ENCODE assay signal across 2 cellular contexts in the genomic region with DNA sequence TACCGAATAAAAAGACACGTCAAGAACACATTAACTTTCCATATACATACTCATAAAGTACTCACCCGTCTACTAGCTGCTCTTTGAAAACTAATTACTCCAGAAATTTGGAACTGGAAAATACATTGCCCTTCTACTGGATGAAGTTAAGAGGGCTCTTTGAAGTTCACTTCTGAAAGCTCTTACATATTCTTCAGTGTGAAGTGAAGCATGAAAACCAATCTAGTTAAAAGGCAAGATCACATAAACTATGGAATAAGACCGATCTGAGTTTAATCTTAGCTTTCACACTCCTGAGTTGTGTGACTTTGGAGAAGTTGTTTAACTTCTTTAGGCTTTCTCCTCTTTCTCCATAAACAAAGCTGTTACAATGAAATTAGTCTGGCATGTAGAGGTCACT.
TF ChIP-seq lines count a peak whose summit lies in the region.

No MANE protein-coding gene starts in this region.

TF ChIP-seq in HEK293, 187 proteins besides CTCF, POLR2A, EP300 and RAD21 (continues in another document):
- TF ChIP-seq, protein P1, sequence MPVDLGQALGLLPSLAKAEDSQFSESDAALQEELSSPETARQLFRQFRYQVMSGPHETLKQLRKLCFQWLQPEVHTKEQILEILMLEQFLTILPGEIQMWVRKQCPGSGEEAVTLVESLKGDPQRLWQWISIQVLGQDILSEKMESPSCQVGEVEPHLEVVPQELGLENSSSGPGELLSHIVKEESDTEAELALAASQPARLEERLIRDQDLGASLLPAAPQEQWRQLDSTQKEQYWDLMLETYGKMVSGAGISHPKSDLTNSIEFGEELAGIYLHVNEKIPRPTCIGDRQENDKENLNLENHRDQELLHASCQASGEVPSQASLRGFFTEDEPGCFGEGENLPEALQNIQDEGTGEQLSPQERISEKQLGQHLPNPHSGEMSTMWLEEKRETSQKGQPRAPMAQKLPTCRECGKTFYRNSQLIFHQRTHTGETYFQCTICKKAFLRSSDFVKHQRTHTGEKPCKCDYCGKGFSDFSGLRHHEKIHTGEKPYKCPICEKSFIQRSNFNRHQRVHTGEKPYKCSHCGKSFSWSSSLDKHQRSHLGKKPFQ (tag by site-specific recombination; IDR thresholded peaks at IDR 0.05), result peak; percentile 90
- peak; percentile 15; the same call in 1 of the 2 replicates for TF ChIP-seq ZBTB8A (tag by site-specific recombination; IDR thresholded peaks at IDR 0.05)
- TF ChIP-seq, protein P2, sequence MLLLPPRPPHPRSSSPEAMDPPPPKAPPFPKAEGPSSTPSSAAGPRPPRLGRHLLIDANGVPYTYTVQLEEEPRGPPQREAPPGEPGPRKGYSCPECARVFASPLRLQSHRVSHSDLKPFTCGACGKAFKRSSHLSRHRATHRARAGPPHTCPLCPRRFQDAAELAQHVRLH (tag by site-specific recombination; IDR thresholded peaks at IDR 0.05), result peak; percentile 72; the same call in 1 of the 2 replicates
- TF ChIP-seq HOXC10 (CRISPR knock-in tag; IDR thresholded peaks at IDR 0.05), result no peak
- no peak for TF ChIP-seq ZNF221 (tag by site-specific recombination; IDR thresholded peaks at IDR 0.05; ENCODE audit: borderline replicate concordance)
- peak; percentile 91 for TF ChIP-seq ZNF843 (tag by site-specific recombination; IDR thresholded peaks at IDR 0.05)
- TF ChIP-seq OVOL3 (tag by site-specific recombination; IDR thresholded peaks at IDR 0.05), result peak; percentile 60; the same call in 1 of the 2 replicates
- TF ChIP-seq GLI2 (tag by site-specific recombination; IDR thresholded peaks at IDR 0.05; ENCODE audit: borderline replicate concordance, low read depth), result 0 out of 2 replicates have a peak, but pooled peaks have one; percentile 50
- TF ChIP-seq KLF17 (tag by site-specific recombination; IDR thresholded peaks at IDR 0.05), result no peak
- no peak for TF ChIP-seq ZFP69B (tag by site-specific recombination; IDR thresholded peaks at IDR 0.05)
- no peak for TF ChIP-seq ZNF837 (tag by site-specific recombination; IDR thresholded peaks at IDR 0.05)
- TF ChIP-seq PRDM1 (tag by site-specific recombination; IDR thresholded peaks at IDR 0.05), result 0 out of 2 replicates have a peak, but pooled peaks have one; percentile 34
- no peak for TF ChIP-seq ZNF274 (IDR thresholded peaks at IDR 0.05; ENCODE audit: low read length)
- no peak for TF ChIP-seq ZNF274 (tag by site-specific recombination; IDR thresholded peaks at IDR 0.05; ENCODE audit: borderline replicate concordance)
- peak; percentile 62; the same call in 1 of the 2 replicates for TF ChIP-seq MZF1 (tag by site-specific recombination; IDR thresholded peaks at IDR 0.05; ENCODE audit: borderline replicate concordance)
- peak; percentile 85; the same call in 1 of the 2 replicates for TF ChIP-seq BCL11A (tag by site-specific recombination; IDR thresholded peaks at IDR 0.05; ENCODE audit: low read depth)
- no peak for TF ChIP-seq ZNF311 (tag by site-specific recombination; IDR thresholded peaks at IDR 0.05; ENCODE audit: borderline replicate concordance)
- TF ChIP-seq KLF8 (tag by site-specific recombination; IDR thresholded peaks at IDR 0.05), result 0 out of 2 replicates have a peak, but pooled peaks have one; percentile 31
- TF ChIP-seq YY1 (tag by site-specific recombination; IDR thresholded peaks at IDR 0.05), result no peak
- peak; percentile 83 for TF ChIP-seq INSM2 (tag by site-specific recombination; IDR thresholded peaks at IDR 0.05)
- TF ChIP-seq, protein P3, sequence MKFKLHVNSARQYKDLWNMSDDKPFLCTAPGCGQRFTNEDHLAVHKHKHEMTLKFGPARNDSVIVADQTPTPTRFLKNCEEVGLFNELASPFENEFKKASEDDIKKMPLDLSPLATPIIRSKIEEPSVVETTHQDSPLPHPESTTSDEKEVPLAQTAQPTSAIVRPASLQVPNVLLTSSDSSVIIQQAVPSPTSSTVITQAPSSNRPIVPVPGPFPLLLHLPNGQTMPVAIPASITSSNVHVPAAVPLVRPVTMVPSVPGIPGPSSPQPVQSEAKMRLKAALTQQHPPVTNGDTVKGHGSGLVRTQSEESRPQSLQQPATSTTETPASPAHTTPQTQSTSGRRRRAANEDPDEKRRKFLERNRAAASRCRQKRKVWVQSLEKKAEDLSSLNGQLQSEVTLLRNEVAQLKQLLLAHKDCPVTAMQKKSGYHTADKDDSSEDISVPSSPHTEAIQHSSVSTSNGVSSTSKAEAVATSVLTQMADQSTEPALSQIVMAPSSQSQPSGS (tag by site-specific recombination; IDR thresholded peaks at IDR 0.05; ENCODE audit: low read depth), result 0 out of 2 replicates have a peak, but pooled peaks have one; percentile 12
- TF ChIP-seq ZNF426 (tag by site-specific recombination; IDR thresholded peaks at IDR 0.05), result no peak
- no peak for TF ChIP-seq ZNF473 (tag by site-specific recombination; IDR thresholded peaks at IDR 0.05)
- TF ChIP-seq ZNF623 (tag by site-specific recombination; IDR thresholded peaks at IDR 0.05), result no peak
- TF ChIP-seq TRIM28 (IDR thresholded peaks at IDR 0.05; ENCODE audit: borderline replicate concordance, low read length), result peak; percentile 80; the same call in 1 of the 2 replicates
- no peak for TF ChIP-seq ZNF768 (tag by site-specific recombination; IDR thresholded peaks at IDR 0.05)
- TF ChIP-seq ZXDB (tag by site-specific recombination; IDR thresholded peaks at IDR 0.05), result peak; percentile 50; the same call in 1 of the 2 replicates

TF ChIP-seq in WTC11, 78 proteins besides CTCF, POLR2A, EP300 and RAD21 (continued from another document):
- TF ChIP-seq PRDM15 (CRISPR knock-in tag; IDR thresholded peaks at IDR 0.05) (no peak), ATF1 (CRISPR knock-in tag; IDR thresholded peaks at IDR 0.05) (no peak), GRHL2 (CRISPR knock-in tag; IDR thresholded peaks at IDR 0.05; ENCODE audit: insufficient replicate concordance, severe bottlenecking) (no peak), USF2 (CRISPR knock-in tag; IDR thresholded peaks at IDR 0.05) (no peak), CBFB (CRISPR knock-in tag; IDR thresholded peaks at IDR 0.05; ENCODE audit: low read depth) (no peak), NR2C2 (CRISPR knock-in tag; IDR thresholded peaks at IDR 0.05) (no peak), CREB1 (CRISPR knock-in tag; IDR thresholded peaks at IDR 0.05) (no peak), FOXP1 (CRISPR knock-in tag; IDR thresholded peaks at IDR 0.05; ENCODE audit: borderline replicate concordance) (no peak), ETV6 (CRISPR knock-in tag; IDR thresholded peaks at IDR 0.05) (no peak), ZNF138 (CRISPR knock-in tag; conservative IDR thresholded peaks at IDR 0.05) (no peak), FOXK1 (CRISPR knock-in tag; IDR thresholded peaks at IDR 0.05) (no peak), MXD4 (CRISPR knock-in tag; IDR thresholded peaks at IDR 0.05; ENCODE audit: borderline replicate concordance) (no peak), ZBTB43 (CRISPR knock-in tag; IDR thresholded peaks at IDR 0.05) (no peak)
- TF ChIP-seq, protein P4, sequence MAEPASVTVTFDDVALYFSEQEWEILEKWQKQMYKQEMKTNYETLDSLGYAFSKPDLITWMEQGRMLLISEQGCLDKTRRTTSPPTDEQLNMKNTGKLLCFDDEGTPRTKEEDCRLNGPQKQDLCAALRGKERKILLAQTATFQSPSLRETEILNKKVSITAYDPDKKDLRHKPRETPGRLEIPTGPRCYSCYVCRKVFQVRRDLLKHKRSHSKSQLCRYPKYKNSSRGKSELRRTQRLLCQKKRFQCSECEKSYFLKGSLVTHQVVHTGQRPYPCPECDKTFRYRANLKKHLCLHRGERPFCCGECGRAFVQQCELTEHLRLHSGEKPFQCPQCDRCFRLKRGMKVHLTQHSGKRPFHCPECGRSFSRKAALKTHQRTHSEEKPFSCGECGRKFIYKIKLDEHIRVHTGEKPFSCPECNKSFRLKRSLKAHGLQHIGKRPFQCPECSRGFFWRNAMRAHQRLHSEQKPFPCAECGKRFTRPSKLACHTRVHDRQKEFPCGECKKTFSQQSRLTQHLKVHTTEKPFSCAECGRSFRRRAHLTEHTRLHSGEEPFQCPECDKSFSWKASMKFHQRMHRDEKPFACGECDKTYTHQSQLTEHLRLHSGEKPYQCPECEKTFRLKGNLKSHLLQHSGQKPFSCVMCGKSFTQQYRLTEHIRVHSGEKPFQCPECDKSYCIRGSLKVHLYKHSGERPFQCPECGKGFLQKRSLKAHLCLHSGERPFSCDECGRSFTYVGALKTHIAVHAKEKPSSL (CRISPR knock-in tag; conservative IDR thresholded peaks at IDR 0.05), result no peak
- TF ChIP-seq, protein P3 (CRISPR knock-in tag; IDR thresholded peaks at IDR 0.05; ENCODE audit: borderline replicate concordance, low read depth), result no peak
- TF ChIP-seq, protein P5, sequence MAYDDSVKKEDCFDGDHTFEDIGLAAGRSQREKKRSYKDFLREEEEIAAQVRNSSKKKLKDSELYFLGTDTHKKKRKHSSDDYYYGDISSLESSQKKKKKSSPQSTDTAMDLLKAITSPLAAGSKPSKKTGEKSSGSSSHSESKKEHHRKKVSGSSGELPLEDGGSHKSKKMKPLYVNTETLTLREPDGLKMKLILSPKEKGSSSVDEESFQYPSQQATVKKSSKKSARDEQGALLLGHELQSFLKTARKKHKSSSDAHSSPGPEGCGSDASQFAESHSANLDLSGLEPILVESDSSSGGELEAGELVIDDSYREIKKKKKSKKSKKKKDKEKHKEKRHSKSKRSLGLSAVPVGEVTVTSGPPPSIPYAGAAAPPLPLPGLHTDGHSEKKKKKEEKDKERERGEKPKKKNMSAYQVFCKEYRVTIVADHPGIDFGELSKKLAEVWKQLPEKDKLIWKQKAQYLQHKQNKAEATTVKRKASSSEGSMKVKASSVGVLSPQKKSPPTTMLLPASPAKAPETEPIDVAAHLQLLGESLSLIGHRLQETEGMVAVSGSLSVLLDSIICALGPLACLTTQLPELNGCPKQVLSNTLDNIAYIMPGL (CRISPR knock-in tag; IDR thresholded peaks at IDR 0.05), result no peak
